20 cellular contexts compared by ENCODE assay signal in the genomic region with DNA sequence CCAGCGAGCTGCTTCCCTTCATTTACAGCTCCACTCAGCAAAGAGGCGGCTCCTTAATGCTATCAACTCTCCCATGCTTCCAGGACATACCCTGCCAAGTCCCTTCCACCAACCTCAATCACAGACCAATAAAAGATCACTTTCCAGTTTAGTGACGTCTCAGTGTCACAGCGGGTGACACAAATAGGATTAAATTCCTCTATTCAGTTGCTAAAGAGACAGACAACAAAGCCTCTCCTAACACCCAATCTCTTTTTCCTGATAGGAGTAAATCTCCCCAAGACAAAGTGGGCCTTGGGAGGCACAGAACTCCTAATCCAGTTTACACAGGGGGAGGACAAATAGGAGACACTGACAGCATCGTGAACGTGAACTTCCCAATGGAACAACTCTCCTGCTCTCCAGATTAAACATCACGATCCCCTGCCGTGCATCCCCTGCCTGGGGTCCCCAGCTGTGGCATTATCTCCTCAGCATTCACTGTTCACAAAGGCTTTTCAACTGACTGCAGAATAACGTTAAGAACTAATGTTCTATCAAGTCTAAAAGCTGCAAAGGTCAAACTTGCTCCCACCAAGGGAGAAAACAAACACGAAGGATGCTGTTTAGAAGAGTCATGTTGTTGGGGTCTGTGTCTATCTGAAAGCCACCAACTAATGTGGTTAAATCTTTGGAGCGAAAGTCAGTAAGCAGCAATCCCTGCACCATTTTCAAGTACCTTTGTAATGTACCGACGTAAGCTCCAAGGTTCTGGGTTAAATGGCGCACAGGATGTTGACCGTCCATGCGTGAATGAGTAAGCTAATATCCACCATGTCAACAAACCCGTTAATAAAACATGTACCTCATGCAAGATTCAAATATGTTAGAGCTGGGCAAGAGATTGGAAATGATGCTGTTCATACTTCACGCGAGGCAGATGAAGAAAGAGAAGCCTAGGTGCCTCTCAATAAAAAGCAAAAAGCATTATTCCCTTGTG. TPM values are rescaled to one million over a fixed set of nuclear protein-coding genes. Genes with fewer than 3 reads are reported as not detected.
DNase-seq lines count a peak whose midpoint lies in the region; TF ChIP-seq lines count a peak whose summit lies in the region.
"Had no signal": no experiment of that assay in that cellular context is flagged by ENCODE, and none has a peak within 500 bp of the region (broad histone marks: within the 10 kb centered on the region; RNA-seq: fewer than 3 reads in every experiment).

No MANE protein-coding gene starts in this region.

- no peaks in the 10 kb centered on the region for H3K36me3 Mint-ChIP-seq in mesothelial cell of epicardium
- H3K36me3 Mint-ChIP-seq: CD4-positive, alpha-beta memory T cell; T-cell had no signal

- peak overlapping the region; percentile 18 for H3K4me3 ChIP-seq in WERI-Rb-1 (ENCODE audit: low read depth, low read length)
- H3K4me3 ChIP-seq: heart left ventricle, mucosa of descending colon, right lobe of liver had no signal

- H3K9me3 ChIP-seq in WERI-Rb-1 (ENCODE audit: severe bottlenecking), result peaks cover 4% of the 10 kb centered on the region
- H3K9me3 ChIP-seq: mucosa of descending colon, right lobe of liver had no signal

- no peak overlapping the region for H3K27ac ChIP-seq in WERI-Rb-1
- H3K27ac ChIP-seq: heart left ventricle, right lobe of liver had no signal

- TF ChIP-seq CTCF in WERI-Rb-1 (IDR thresholded peaks at IDR 0.05; ENCODE audit: low read depth, low read length) (no peak), mesothelial cell of epicardium (IDR thresholded peaks at IDR 0.05; ENCODE audit: unreplicated experiment) (no peak)

- H3K4me3 Mint-ChIP-seq in mesothelial cell of epicardium, result no peak overlapping the region
- H3K4me3 Mint-ChIP-seq: activated CD4-positive, alpha-beta memory T cell treated with anti-CD3 and anti-CD28 coated beads, Interleukin-2, amount 10 ng/mL, durations not matched to agents 7 days and 5 days; activated T-cell treated with anti-CD3 and anti-CD28 coated beads, Interleukin-2, amount 50 U/mL, for 4 hours; CD4-positive, alpha-beta memory T cell; T-cell had no signal

- H3K9me3 Mint-ChIP-seq in mesothelial cell of epicardium, result peaks cover 5% of the 10 kb centered on the region

- DNase-seq in D341Med (ENCODE audit: low spot score) (peak; percentile 50), NCI-H146 (lab: John Stamatoyannopoulos, UW) (peak; percentile 87), WERI-Rb-1 (peak; percentile 44), iPS-NIHi7 (ENCODE audit: extremely low spot score) (peak; percentile 51), NCI-H187 treated with DMSO at 0.1 percent for 48 hours (lab: John Stamatoyannopoulos, UW) (no peak), mesothelial cell of epicardium (ENCODE audit: low spot score in 2 of 2, unreplicated experiment in 2 of 2) (no peak), NK-92 (lab: John Stamatoyannopoulos, UW; ENCODE audit: unreplicated experiment) (no peak)
- no peak for DNase-seq in stimulated activated CD4-positive, alpha-beta T cell treated with anti-CD3 and anti-CD28 coated beads, Interleukin-4, amount 100 ng/mL, for 24 hours
- DNase-seq: activated CD4-positive, alpha-beta memory T cell treated with anti-CD3 and anti-CD28 coated beads, Interleukin-2, amount 10 ng/mL, durations not matched to agents 7 days and 5 days; activated T-cell treated with anti-CD3 and anti-CD28 coated beads, Interleukin-2, amount 50 U/mL, for 4 hours; CD4-positive, alpha-beta memory T cell; heart left ventricle; left colon; mucosa of descending colon; NCI-H187; right lobe of liver; T-cell had no signal

- H3K27me3 ChIP-seq in WERI-Rb-1 (ENCODE audit: insufficient read depth, low read depth, severe bottlenecking), result peaks cover 32% of the 10 kb centered on the region
- H3K27me3 ChIP-seq: right lobe of liver had no signal

- H3K4me1 Mint-ChIP-seq in mesothelial cell of epicardium, result no peaks in the 10 kb centered on the region
- H3K4me1 Mint-ChIP-seq: activated CD4-positive, alpha-beta memory T cell treated with anti-CD3 and anti-CD28 coated beads, Interleukin-2, amount 10 ng/mL, durations not matched to agents 7 days and 5 days; CD4-positive, alpha-beta memory T cell; T-cell had no signal

- H3K27me3 Mint-ChIP-seq in mesothelial cell of epicardium (ENCODE audit: low read depth), result peaks cover 53% of the 10 kb centered on the region
- H3K27me3 Mint-ChIP-seq: activated CD4-positive, alpha-beta memory T cell treated with anti-CD3 and anti-CD28 coated beads, Interleukin-2, amount 10 ng/mL, durations not matched to agents 7 days and 5 days; CD4-positive, alpha-beta memory T cell; T-cell had no signal

- no peak overlapping the region for H3K27ac Mint-ChIP-seq in mesothelial cell of epicardium
- H3K27ac Mint-ChIP-seq: activated CD4-positive, alpha-beta memory T cell treated with anti-CD3 and anti-CD28 coated beads, Interleukin-2, amount 10 ng/mL, durations not matched to agents 7 days and 5 days; activated naive CD4-positive, alpha-beta T cell treated with anti-CD3 and anti-CD28 coated beads, Interleukin-2, amount 50 U/mL, for 72 hours; CD4-positive, alpha-beta memory T cell; T-cell had no signal

- no peaks in the 10 kb centered on the region for H3K36me3 ChIP-seq in WERI-Rb-1
- H3K36me3 ChIP-seq: heart left ventricle, right lobe of liver had no signal

RNA-seq across cellular contexts. Expression of a gene that starts 31.5 kb away (rescaled TPM):
- 0.05 to 0.11 TPM (median 0.07 TPM) in 3 replicates for total RNA-seq in mesothelial cell of epicardium
- total RNA-seq: activated CD4-positive, alpha-beta memory T cell treated with anti-CD3 and anti-CD28 coated beads, Interleukin-2, amount 10 ng/mL, durations not matched to agents 7 days and 5 days; activated naive CD4-positive, alpha-beta T cell treated with anti-CD3 and anti-CD28 coated beads, Interleukin-2, amount 50 U/mL, for 72 hours; activated T-cell treated with anti-CD3 and anti-CD28 coated beads, Interleukin-2, amount 50 U/mL, for 4 hours; CD4-positive, alpha-beta memory T cell; heart left ventricle; osteoblast; Right ventricle myocardium inferior; T-cell had no signal

Comparison
In these comparisons a context has a peak if more than half of its experiments do, and no peak if none do; other contexts are left out.
1. DNase-seq: peak in D341Med (single experiment), NCI-H146 (single experiment), WERI-Rb-1 (single experiment) and iPS-NIHi7 (single experiment); none in NCI-H187 treated with DMSO at 0.1 percent for 48 hours (single experiment), mesothelial cell of epicardium (0 of 2), NK-92 (single experiment) and stimulated activated CD4-positive, alpha-beta T cell treated with anti-CD3 and anti-CD28 coated beads, Interleukin-4, amount 100 ng/mL, for 24 hours (single experiment).